In genomic region chr3:20648294-20648693, GRCh38 we compare ENCODE assay signal across 13 cellular contexts.
DNase-seq lines count a peak whose midpoint lies in the region; TF ChIP-seq lines count a peak whose summit lies in the region.
"Had no signal": no experiment of that assay in that cellular context is flagged by ENCODE, and none has a peak within 500 bp of the region (broad histone marks: within the 10 kb centered on the region; RNA-seq: fewer than 3 reads in every experiment).

No MANE protein-coding gene starts in this region.

- DNase-seq in AG20443 (ENCODE audit: low spot score): peak; percentile 71
- DNase-seq in M059J (ENCODE audit: low read depth): peak; percentile 88
- peak; percentile 75 for DNase-seq in astrocyte of the cerebellum (ENCODE audit: low read depth)
- peak; percentile 40 for DNase-seq in hepatic stellate cell (ENCODE audit: low spot score)
- no peak for DNase-seq in activated CD8-positive, alpha-beta memory T cell treated with anti-CD3 and anti-CD28 coated beads, Interleukin-2, amount 50 U/mL, for 48 hours
- no peak for DNase-seq in GM19238 (ENCODE audit: insufficient read length, low spot score)
- DNase-seq in SKM-1 treated with dmso at 0.1 percent for 144 hours (lab: John Stamatoyannopoulos, UW; ENCODE audit: unreplicated experiment): no peak
- no peak for DNase-seq in AML-193 (lab: John Stamatoyannopoulos, UW)
- DNase-seq: activated CD4-positive, alpha-beta memory T cell treated with anti-CD3 and anti-CD28 coated beads, Interleukin-2, amount 10 ng/mL, durations not matched to agents 7 days and 5 days; activated naive CD4-positive, alpha-beta T cell treated with Interleukin-2 at 50 U/mL for 16 hours; MM.1S; naive B cell; uterus had no signal

- in situ Hi-C loops in astrocyte of the cerebellum (cut with HindIII; ENCODE audit: low sequenced_read_pairs): no loop called here

- TF ChIP-seq CTCF in astrocyte of the cerebellum (IDR thresholded peaks at IDR 0.05; ENCODE audit: low read depth, low read length, missing control alignments): no peak

- no peak overlapping the region for H3K4me3 ChIP-seq in astrocyte of the cerebellum (ENCODE audit: low read depth, low read length)
- H3K4me3 ChIP-seq: uterus had no signal

Comparison
In these comparisons a context has a peak if more than half of its experiments do, and no peak if none do; other contexts are left out.
1. DNase-seq: peak in AG20443 (single experiment), M059J (single experiment), astrocyte of the cerebellum (single experiment) and hepatic stellate cell (single experiment); none in activated CD8-positive, alpha-beta memory T cell treated with anti-CD3 and anti-CD28 coated beads, Interleukin-2, amount 50 U/mL, for 48 hours (single experiment), GM19238 (single experiment), SKM-1 treated with dmso at 0.1 percent for 144 hours (single experiment) and AML-193 (0 of 2).